Comparison of ENCODE assay signal across 24 cellular contexts in genomic region chr11:15700456-15700855, GRCh38.
"Had no signal": no experiment of that assay in that cellular context is flagged by ENCODE, and none has a peak within 500 bp of the region (broad histone marks: within the 10 kb centered on the region; RNA-seq: fewer than 3 reads in every experiment).

No MANE protein-coding gene starts in this region.

- H3K4me1 ChIP-seq: stomach, suprapubic skin, testis, thyroid gland, tibial artery, tibial nerve, transverse colon, upper lobe of left lung, upper lobe of right lung, uterus, vagina had no signal

- H3K36me3 ChIP-seq: stomach, suprapubic skin, thoracic aorta, thyroid gland, tibial artery, tibial nerve, transverse colon, upper lobe of left lung, upper lobe of right lung, uterus, vagina had no signal

- H3K27ac ChIP-seq: stomach, suprapubic skin, testis, thoracic aorta, thyroid gland, tibial artery, tibial nerve, transverse colon, upper lobe of left lung, upper lobe of right lung, uterus, vagina had no signal

- DNase-seq: stimulated activated CD4-positive, alpha-beta T cell treated with anti-CD3 and anti-CD28 coated beads, Interleukin-2, amount 100 ng/mL, for 48 hours; stimulated activated CD4-positive, alpha-beta T cell treated with anti-CD3 and anti-CD28 coated beads, Interleukin-4, amount 100 ng/mL, for 1 hour; stimulated activated CD4-positive, alpha-beta T cell treated with anti-CD3 and anti-CD28 coated beads, Interleukin-4, amount 100 ng/mL, for 24 hours; stimulated activated CD4-positive, alpha-beta T cell treated with anti-CD3 and anti-CD28 coated beads, Interleukin-4, amount 100 ng/mL, for 4 hours; stimulated activated CD8-positive, alpha-beta memory T cell treated with anti-CD3 and anti-CD28 coated beads, Interleukin-4, amount 100 ng/mL, for 48 hours; stimulated activated naive B cell treated with anti-CD40 and anti-IgM and Interleukin-4, amounts not matched to agents 10 μg/mL and 1 μg/mL and 100 μg/mL, for 72 hours; stimulated activated naive CD4-positive, alpha-beta T cell; stimulated activated naive CD4-positive, alpha-beta T cell treated with Interleukin-2 at 50 U/mL for 16 hours; stimulated activated naive CD8-positive, alpha-beta T cell treated with anti-CD3 and anti-CD28 coated beads, Interleukin-15, amount 100 ng/mL, for 72 hours; stimulated activated naive CD8-positive, alpha-beta T cell treated with anti-CD3 and anti-CD28 coated beads, Interleukin-15, Interleukin-2, amounts not matched to agents 100 U/mL and 50 U/mL, for 24 hours; stomach; substantia nigra; testis; thyroid gland; tibial artery; transverse colon; trophoblast cell; upper lobe of left lung; upper lobe of right lung; uterus had no signal

- H3K27me3 ChIP-seq: stomach, suprapubic skin, testis, thyroid gland, tibial artery, tibial nerve, transverse colon, upper lobe of left lung, upper lobe of right lung, uterus, vagina had no signal

- H3K9me3 ChIP-seq: stomach, suprapubic skin, testis, thoracic aorta, thyroid gland, tibial artery, transverse colon, upper lobe of left lung, upper lobe of right lung, uterus, vagina had no signal

- H3K4me3 ChIP-seq: stomach, suprapubic skin, testis, thoracic aorta, thyroid gland, tibial artery, tibial nerve, transverse colon, upper lobe of left lung, upper lobe of right lung, uterus, vagina had no signal
